8 cellular contexts compared by ENCODE assay signal in genomic region chr3:69410301-69410700, GRCh38. TPM values are rescaled to one million over a fixed set of nuclear protein-coding genes. Genes with fewer than 3 reads are reported as not detected.
DNase-seq lines count a peak whose midpoint lies in the region; ATAC-seq and TF ChIP-seq lines count a peak whose summit lies in the region.

No MANE protein-coding gene starts in this region.

- H3K4me1 ChIP-seq in aorta (ENCODE audit: control insufficient read depth in 1 of 2, insufficient read depth in 2 of 2, low read length in 2 of 2) = no peaks in the 10 kb centered on the region

- H3K27ac ChIP-seq in aorta (ENCODE audit: low read depth in 1 of 2, low read length in 2 of 2) = no peak overlapping the region

- intact Hi-C loops in aorta (cut with DNase I) = loop anchor here (5.0 kb wide), 3 partner anchors 88 to 248 kb away; no protein-coding TSS in a partner anchor

- peaks cover 7% of the 10 kb centered on the region for H3K36me3 Mint-ChIP-seq in progenitor cell of endocrine pancreas (ENCODE audit: insufficient read depth)

- peak; percentile 65 for DNase-seq in DMS53 (lab: John Stamatoyannopoulos, UW)
- DNase-seq in HK-2 (ENCODE audit: unreplicated experiment) = peak; percentile 28
- DNase-seq in SIG-M5 (lab: John Stamatoyannopoulos, UW) = peak; percentile 12
- peak; percentile 41 for DNase-seq in activated effector memory CD4-positive, alpha-beta T cell treated with Interleukin-2 at 50 U/mL for 16 hours
- DNase-seq in germinal center (ENCODE audit: low spot score) = peak; percentile 33
- DNase-seq in progenitor cell of endocrine pancreas (ENCODE audit: low spot score, unreplicated experiment) = peak; percentile 40
- peak; percentile 79 to 80 for DNase-seq in aorta

- no peak overlapping the region for H3K27ac Mint-ChIP-seq in progenitor cell of endocrine pancreas

- TF ChIP-seq CTCF in progenitor cell of endocrine pancreas (IDR thresholded peaks at IDR 0.05; ENCODE audit: unreplicated experiment) = peak; percentile 77

- no peaks in the 10 kb centered on the region for H3K27me3 ChIP-seq in aorta (ENCODE audit: control insufficient read depth in 1 of 2, insufficient read depth in 2 of 2, low read length in 1 of 2)

- H3K9me3 ChIP-seq in aorta (ENCODE audit: control insufficient read depth, low read length) = no peaks in the 10 kb centered on the region

- WGBS in aorta, 2 donors = 21 to 29% methylated on average over 8 of the region's 8 CpGs

- ATAC-seq in GM21367 (IDR thresholded peaks at IDR 0.05; ENCODE audit: unreplicated experiment) (peak; percentile 99), aorta (ENCODE audit: low FRiP score) (peak; percentile 83)

- no peaks in the 10 kb centered on the region for H3K36me3 ChIP-seq in aorta (ENCODE audit: control insufficient read depth in 1 of 2, insufficient read depth in 2 of 2, low read length in 1 of 2)

- no peak overlapping the region for H3K4me3 ChIP-seq in aorta (ENCODE audit: low read length in 2 of 2)

- no peak overlapping the region for H3K4me3 Mint-ChIP-seq in progenitor cell of endocrine pancreas (ENCODE audit: low read depth)

- no peaks in the 10 kb centered on the region for H3K27me3 Mint-ChIP-seq in progenitor cell of endocrine pancreas

- H3K9me3 Mint-ChIP-seq in progenitor cell of endocrine pancreas (ENCODE audit: low read depth) = peaks cover 1% of the 10 kb centered on the region

- peaks cover 13% of the 10 kb centered on the region for H3K4me1 Mint-ChIP-seq in progenitor cell of endocrine pancreas (ENCODE audit: low read depth)

RNA-seq across cellular contexts. Expression of gene FRMD4B, which starts 24.4 kb away (rescaled TPM):
- total RNA-seq in progenitor cell of endocrine pancreas (39.1 and 41.6 TPM in 2 replicates), aorta (10 to 100 TPM; 23.5 to 73.6 TPM)
- polyA plus RNA-seq in aorta = 10 to 100 TPM in 1 of 2 donors, 1 to 10 TPM in 1; 5.6 to 24.4 TPM

Comparison
In these comparisons a context has a peak if more than half of its experiments do, and no peak if none do; other contexts are left out.
1. DNase-seq: peak in every context shown above with its lines; median percentile 80 in aorta; 65 in DMS53; 41 in activated effector memory CD4-positive, alpha-beta T cell treated with Interleukin-2 at 50 U/mL for 16 hours; 40 in progenitor cell of endocrine pancreas; 33 in germinal center; 28 in HK-2; 12 in SIG-M5.